In genomic region chr5:95823241-95823737, GRCh38 we compare ENCODE assay signal across 1 cellular context.
TF ChIP-seq lines count a peak whose summit lies in the region.

No MANE protein-coding gene starts in this region.

TF ChIP-seq in H1, 55 proteins besides CTCF, POLR2A, EP300 and RAD21 (continued from another document):
- TF ChIP-seq YY1 (IDR thresholded peaks at IDR 0.05; ENCODE audit: low read depth, low read length) (no peak), ZNF274 (IDR thresholded peaks at IDR 0.05; ENCODE audit: borderline replicate concordance, extremely low read depth, low read length) (no peak), GTF2F1 (IDR thresholded peaks at IDR 0.05; ENCODE audit: borderline replicate concordance, low read depth, low read length) (no peak), TAF7 (optimal IDR thresholded peaks at IDR 0.05; ENCODE audit: borderline replicate concordance, low read depth, low read length) (no peak), SAP30 (IDR thresholded peaks at IDR 0.05; ENCODE audit: insufficient read depth, insufficient replicate concordance, low read length) (no peak), SIX5 (IDR thresholded peaks at IDR 0.05; ENCODE audit: low read depth, low read length) (no peak), CBX8 (IDR thresholded peaks at IDR 0.05; ENCODE audit: borderline replicate concordance, low read depth, low read length) (no peak), NANOG (IDR thresholded peaks at IDR 0.05; ENCODE audit: insufficient read depth, low read depth, low read length, poor library complexity, severe bottlenecking) (no peak), TEAD4 (IDR thresholded peaks at IDR 0.05; ENCODE audit: low read depth, low read length) (no peak), TCF12 (IDR thresholded peaks at IDR 0.05; ENCODE audit: low read depth, low read length) (no peak)
